In genomic region chr17:78538033-78538776, GRCh38 we compare ENCODE assay signal across 15 cellular contexts. TPM values are rescaled to one million over a fixed set of nuclear protein-coding genes. Genes with fewer than 3 reads are reported as not detected.
DNase-seq lines count a peak whose midpoint lies in the region; ATAC-seq and TF ChIP-seq lines count a peak whose summit lies in the region.
"Had no signal": no experiment of that assay in that cellular context is flagged by ENCODE, and none has a peak within 500 bp of the region (broad histone marks: within the 10 kb centered on the region; RNA-seq: fewer than 3 reads in every experiment).

No MANE protein-coding gene starts in this region.

- no peak overlapping the region for H3K4me3 Mint-ChIP-seq in activated CD4-positive, alpha-beta T cell treated with anti-CD3 and anti-CD28 coated beads, Interleukin-2, amount 10 ng/mL, durations not matched to agents 7 days and 5 days
- H3K4me3 Mint-ChIP-seq in effector memory CD8-positive, alpha-beta T cell: no peak overlapping the region
- H3K4me3 Mint-ChIP-seq: nephron had no signal

- intact Hi-C loops in spleen (cut with DNase I; ENCODE audit: low total_unique reads): no loop called here

- H3K9me3 Mint-ChIP-seq in activated CD4-positive, alpha-beta T cell treated with anti-CD3 and anti-CD28 coated beads, Interleukin-2, amount 10 ng/mL, durations not matched to agents 7 days and 5 days: no peaks in the 10 kb centered on the region
- H3K9me3 Mint-ChIP-seq in effector memory CD8-positive, alpha-beta T cell: no peaks in the 10 kb centered on the region
- H3K9me3 Mint-ChIP-seq: nephron had no signal

- ATAC-seq in effector memory CD8-positive, alpha-beta T cell (replicated peaks): no peak
- ATAC-seq: left colon, SK-N-SH treated with all-trans-retinoic acid at 6 μM for 48 hours had no signal

- peaks cover 0 to 10% (median 0%) of the 10 kb centered on the region in 7 donors for H3K27me3 ChIP-seq in spleen (replicated peaks in 1 of 7)
- H3K27me3 ChIP-seq: upper lobe of left lung had no signal

- peak; percentile 38 for DNase-seq in activated CD4-positive, alpha-beta T cell treated with anti-CD3 and anti-CD28 coated beads for 48 hours
- no peak for DNase-seq in activated CD4-positive, alpha-beta T cell treated with anti-CD3 and anti-CD28 coated beads, Interleukin-2, amount 10 ng/mL, durations not matched to agents 7 days and 5 days
- DNase-seq in M059J (ENCODE audit: low read depth): peak; percentile 7
- no peak for DNase-seq in effector memory CD8-positive, alpha-beta T cell
- DNase-seq in spleen: peak; percentile 21
- DNase-seq in OCI-M2 (lab: John Stamatoyannopoulos, UW; ENCODE audit: unreplicated experiment): no peak
- DNase-seq in NCI-H1436 (lab: John Stamatoyannopoulos, UW): no peak
- no peak for DNase-seq in NCI-H526 treated with DMSO at 0.1 percent for 48 hours (lab: John Stamatoyannopoulos, UW)
- DNase-seq: cortex of kidney, DMS53, left colon, NCI-H187 treated with DMSO at 0.1 percent for 48 hours, upper lobe of left lung had no signal

- no peak overlapping the region for H3K4me3 ChIP-seq in spleen
- H3K4me3 ChIP-seq: upper lobe of left lung had no signal

- no peak overlapping the region for H3K27ac ChIP-seq in spleen
- H3K27ac ChIP-seq: upper lobe of left lung had no signal

- peaks cover 0 to 16% (median 6%) of the 10 kb centered on the region in 6 donors for H3K4me1 ChIP-seq in spleen

- POLR2A ChIA-PET in activated CD4-positive, alpha-beta T cell treated with anti-CD3 and anti-CD28 coated beads, Interleukin-2, amount 10 ng/mL, durations not matched to agents 7 days and 5 days (lab: Charles Lee): no interaction called here

- no peaks in the 10 kb centered on the region for H3K9me3 ChIP-seq in spleen
- H3K9me3 ChIP-seq: upper lobe of left lung had no signal

- H3K27me3 Mint-ChIP-seq in activated CD4-positive, alpha-beta T cell treated with anti-CD3 and anti-CD28 coated beads, Interleukin-2, amount 10 ng/mL, durations not matched to agents 7 days and 5 days: no peaks in the 10 kb centered on the region
- peaks cover 0 to 5% of the 10 kb centered on the region in 2 donors for H3K27me3 Mint-ChIP-seq in effector memory CD8-positive, alpha-beta T cell

- no peak for TF ChIP-seq CTCF in spleen (IDR thresholded peaks at IDR 0.05 in 8 of 11, conservative IDR thresholded peaks at IDR 0.05 in 3 of 11)

- CTCF ChIA-PET in activated CD4-positive, alpha-beta T cell treated with anti-CD3 and anti-CD28 coated beads, Interleukin-2, amount 10 ng/mL, durations not matched to agents 7 days and 5 days (lab: Charles Lee): interaction anchor here (1.1 kb wide), 1 partner anchor 125 kb away, joined by 3 read pairs; no protein-coding TSS in a partner anchor

- 71 to 89% (median 77%) methylated on average over 10 of the region's 10 CpGs for WGBS in spleen, 5 donors

- peaks cover 36% of the 10 kb centered on the region for H3K4me1 Mint-ChIP-seq in activated CD4-positive, alpha-beta T cell treated with anti-CD3 and anti-CD28 coated beads, Interleukin-2, amount 10 ng/mL, durations not matched to agents 7 days and 5 days
- peaks cover 7 to 19% of the 10 kb centered on the region in 2 donors for H3K4me1 Mint-ChIP-seq in effector memory CD8-positive, alpha-beta T cell (ENCODE audit: low read depth in 2 of 2)

- TF ChIP-seq POLR2A in spleen (IDR thresholded peaks at IDR 0.05): no peak

- H3K27ac Mint-ChIP-seq in activated CD4-positive, alpha-beta T cell treated with anti-CD3 and anti-CD28 coated beads, Interleukin-2, amount 10 ng/mL, durations not matched to agents 7 days and 5 days: no peak overlapping the region
- peak overlapping the region; percentile 41 to 51 for H3K27ac Mint-ChIP-seq in effector memory CD8-positive, alpha-beta T cell
- H3K27ac Mint-ChIP-seq: nephron had no signal

- no peaks in the 10 kb centered on the region for H3K36me3 ChIP-seq in spleen
- H3K36me3 ChIP-seq: upper lobe of left lung had no signal

- no peaks in the 10 kb centered on the region for H3K36me3 Mint-ChIP-seq in activated CD4-positive, alpha-beta T cell treated with anti-CD3 and anti-CD28 coated beads, Interleukin-2, amount 10 ng/mL, durations not matched to agents 7 days and 5 days (ENCODE audit: low read depth)
- peaks cover 4% of the 10 kb centered on the region for H3K36me3 Mint-ChIP-seq in effector memory CD8-positive, alpha-beta T cell (ENCODE audit: insufficient read depth)

RNA-seq across cellular contexts. Expression of gene DNAH17, which starts 39.0 kb away (rescaled TPM):
- under 1 TPM; 0.07 to 0.15 TPM for total RNA-seq in activated CD4-positive, alpha-beta T cell treated with anti-CD3 and anti-CD28 coated beads, Interleukin-2, amount 10 ng/mL, durations not matched to agents 7 days and 5 days
- total RNA-seq in M059J (2014; rRNA removed; shearing (Covaris generic)): 0.05 TPM in 1 of 2 replicates, not detected in the other
- total RNA-seq in spleen: 1 to 10 TPM in 1 of 7 donors, under 1 TPM in 5, not detected in 1; 0.29 to 1.0 (median 0.77) TPM
- under 1 TPM; 0.06 to 0.72 (median 0.32) TPM for polyA plus RNA-seq in spleen
- total RNA-seq: left colon had no signal

Comparison
In these comparisons a context has a peak if more than half of its experiments do, and no peak if none do; other contexts are left out.
1. DNase-seq: peak in activated CD4-positive, alpha-beta T cell treated with anti-CD3 and anti-CD28 coated beads for 48 hours (single experiment), M059J (single experiment) and spleen (single experiment); none in activated CD4-positive, alpha-beta T cell treated with anti-CD3 and anti-CD28 coated beads, Interleukin-2, amount 10 ng/mL, durations not matched to agents 7 days and 5 days (single experiment), effector memory CD8-positive, alpha-beta T cell (0 of 3), OCI-M2 (single experiment), NCI-H1436 (single experiment) and NCI-H526 treated with DMSO at 0.1 percent for 48 hours (single experiment).